17 cellular contexts compared by ENCODE assay signal in genomic region chr22:40401981-40402406, GRCh38. TPM values are rescaled to one million over a fixed set of nuclear protein-coding genes. Genes with fewer than 3 reads are reported as not detected.
A peak's percentile ranks its signal among the peaks of the same experiment; 100 is the strongest.
DNase-seq lines count a peak whose midpoint lies in the region; ATAC-seq and TF ChIP-seq lines count a peak whose summit lies in the region.
"Had no signal": no experiment of that assay in that cellular context is flagged by ENCODE, and none has a peak within 500 bp of the region (broad histone marks: within the 10 kb centered on the region; RNA-seq: fewer than 3 reads in every experiment).

No MANE protein-coding gene starts in this region.

- peak; percentile 49 for ATAC-seq in activated naive CD8-positive, alpha-beta T cell treated with anti-CD3 and anti-CD28 coated beads, Interleukin-2, amount 10 ng/mL, durations not matched to agents 7 days and 5 days (ENCODE audit: low read depth)
- peak; percentile 60 for ATAC-seq in stimulated activated memory B cell treated with anti-CD40 and anti-IgM and Interleukin-4, amounts not matched to agents 10 μg/mL and 1 μg/mL and 100 μg/mL, for 72 hours
- ATAC-seq: lower lobe of right lung had no signal

- H3K79me2 ChIP-seq in Loucy (ENCODE audit: insufficient read depth, low read length) (no peaks in the 10 kb centered on the region), neural progenitor cell (ENCODE audit: low read depth) (no peaks in the 10 kb centered on the region)

- POLR2A ChIA-PET in activated CD4-positive, alpha-beta T cell treated with anti-CD3 and anti-CD28 coated beads, Interleukin-2, amount 10 ng/mL, durations not matched to agents 7 days and 5 days (lab: Charles Lee) = no interaction called here
- POLR2A ChIA-PET in activated naive CD8-positive, alpha-beta T cell treated with anti-CD3 and anti-CD28 coated beads, Interleukin-2, amount 10 ng/mL, durations not matched to agents 7 days and 5 days (lab: Charles Lee) = interaction anchor here (1.0 to 2.1 kb wide), 3 partner anchors 16 to 882 kb away, joined by 4 to 9 read pairs (median 8); partner anchors contain the start of gene ATF4

- no peak overlapping the region for H3K9ac ChIP-seq in Loucy (ENCODE audit: low read depth, low read length, poor library complexity, severe bottlenecking)
- H3K9ac ChIP-seq in neural progenitor cell = no peak overlapping the region
- H3K9ac ChIP-seq: KMS-11 had no signal

- peak overlapping the region; percentile 42 for H3K4me3 ChIP-seq in Loucy (ENCODE audit: low read length, poor library complexity, severe bottlenecking)
- no peak overlapping the region for H3K4me3 ChIP-seq in neural progenitor cell
- no peak overlapping the region for H3K4me3 ChIP-seq in WERI-Rb-1 (ENCODE audit: low read depth, low read length)
- H3K4me3 ChIP-seq: lower lobe of right lung, right lobe of liver, uterus had no signal

- TF ChIP-seq CTCF in Loucy (conservative IDR thresholded peaks at IDR 0.05; ENCODE audit: low read length) = no peak
- TF ChIP-seq CTCF in neural progenitor cell (IDR thresholded peaks at IDR 0.05) = no peak
- no peak for TF ChIP-seq CTCF in WERI-Rb-1 (IDR thresholded peaks at IDR 0.05; ENCODE audit: low read depth, low read length)

- H4K20me1 ChIP-seq in Loucy (ENCODE audit: insufficient read depth, low read length, poor library complexity, severe bottlenecking) (peaks cover 15% of the 10 kb centered on the region), neural progenitor cell (ENCODE audit: low read depth) (no peaks in the 10 kb centered on the region)

- CTCF ChIA-PET in activated CD4-positive, alpha-beta T cell treated with anti-CD3 and anti-CD28 coated beads, Interleukin-2, amount 10 ng/mL, durations not matched to agents 7 days and 5 days (lab: Charles Lee) = interaction anchor here (0.6 kb wide), 1 partner anchor 50 kb away, joined by 3 read pairs; no protein-coding TSS in a partner anchor

- H3F3A ChIP-seq in Loucy (ENCODE audit: low read depth) (peaks cover 5% of the 10 kb centered on the region), neural progenitor cell (ENCODE audit: low read depth) (peaks cover 4% of the 10 kb centered on the region)

- H2AFZ ChIP-seq in Loucy (ENCODE audit: low read length) = no peak overlapping the region
- H2AFZ ChIP-seq in neural progenitor cell (replicated peaks) = no peak overlapping the region

- no peaks in the 10 kb centered on the region for H3K27me3 Mint-ChIP-seq in activated CD4-positive, alpha-beta T cell treated with anti-CD3 and anti-CD28 coated beads, Interleukin-2, amount 10 ng/mL, durations not matched to agents 7 days and 5 days
- no peaks in the 10 kb centered on the region for H3K27me3 Mint-ChIP-seq in activated naive CD8-positive, alpha-beta T cell treated with anti-CD3 and anti-CD28 coated beads, Interleukin-2, amount 10 ng/mL, durations not matched to agents 7 days and 5 days
- H3K27me3 Mint-ChIP-seq in stimulated activated memory B cell treated with anti-CD40 and anti-IgM and Interleukin-4, amounts not matched to agents 10 μg/mL and 1 μg/mL and 100 μg/mL, for 72 hours = no peaks in the 10 kb centered on the region
- H3K27me3 Mint-ChIP-seq in neural progenitor cell (ENCODE audit: insufficient read depth, low read depth) = peaks cover 2% of the 10 kb centered on the region

- no peak for DNase-seq in activated CD4-positive, alpha-beta T cell treated with anti-CD3 and anti-CD28 coated beads, Interleukin-2, amount 10 ng/mL, durations not matched to agents 7 days and 5 days
- no peak for DNase-seq in activated CD4-positive, alpha-beta T cell treated with anti-CD3 and anti-CD28 coated beads for 4 hours
- no peak for DNase-seq in activated naive CD8-positive, alpha-beta T cell treated with anti-CD3 and anti-CD28 coated beads, Interleukin-2, amount 10 ng/mL, durations not matched to agents 7 days and 5 days
- DNase-seq in epidermal melanocyte (ENCODE audit: insufficient read length, low spot score) = no peak
- DNase-seq in neural progenitor cell (ENCODE audit: low spot score) = no peak
- DNase-seq in WERI-Rb-1 = no peak
- DNase-seq: activated gamma-delta T cell, foreskin melanocyte, GOT3, NCI-H146, uterus had no signal

- H3K27ac Mint-ChIP-seq in activated CD4-positive, alpha-beta T cell treated with anti-CD3 and anti-CD28 coated beads, Interleukin-2, amount 10 ng/mL, durations not matched to agents 7 days and 5 days = peak overlapping the region; percentile 90
- H3K27ac Mint-ChIP-seq in activated naive CD8-positive, alpha-beta T cell treated with anti-CD3 and anti-CD28 coated beads, Interleukin-2, amount 10 ng/mL, durations not matched to agents 7 days and 5 days = peak overlapping the region; percentile 94
- peak overlapping the region; percentile 53 for H3K27ac Mint-ChIP-seq in stimulated activated memory B cell treated with anti-CD40 and anti-IgM and Interleukin-4, amounts not matched to agents 10 μg/mL and 1 μg/mL and 100 μg/mL, for 72 hours
- H3K27ac Mint-ChIP-seq in neural progenitor cell = no peak overlapping the region

- no peaks in the 10 kb centered on the region for H3K9me3 Mint-ChIP-seq in activated CD4-positive, alpha-beta T cell treated with anti-CD3 and anti-CD28 coated beads, Interleukin-2, amount 10 ng/mL, durations not matched to agents 7 days and 5 days
- H3K9me3 Mint-ChIP-seq in activated naive CD8-positive, alpha-beta T cell treated with anti-CD3 and anti-CD28 coated beads, Interleukin-2, amount 10 ng/mL, durations not matched to agents 7 days and 5 days = no peaks in the 10 kb centered on the region
- no peaks in the 10 kb centered on the region for H3K9me3 Mint-ChIP-seq in stimulated activated memory B cell treated with anti-CD40 and anti-IgM and Interleukin-4, amounts not matched to agents 10 μg/mL and 1 μg/mL and 100 μg/mL, for 72 hours
- no peaks in the 10 kb centered on the region for H3K9me3 Mint-ChIP-seq in neural progenitor cell
- H3K9me3 Mint-ChIP-seq: neural crest cell had no signal

- H3K4me1 Mint-ChIP-seq in activated CD4-positive, alpha-beta T cell treated with anti-CD3 and anti-CD28 coated beads, Interleukin-2, amount 10 ng/mL, durations not matched to agents 7 days and 5 days = peaks cover 59% of the 10 kb centered on the region
- peaks cover 53% of the 10 kb centered on the region for H3K4me1 Mint-ChIP-seq in activated naive CD8-positive, alpha-beta T cell treated with anti-CD3 and anti-CD28 coated beads, Interleukin-2, amount 10 ng/mL, durations not matched to agents 7 days and 5 days
- H3K4me1 Mint-ChIP-seq in stimulated activated memory B cell treated with anti-CD40 and anti-IgM and Interleukin-4, amounts not matched to agents 10 μg/mL and 1 μg/mL and 100 μg/mL, for 72 hours = peaks cover 65% of the 10 kb centered on the region
- H3K4me1 Mint-ChIP-seq in neural progenitor cell = peaks cover 5% of the 10 kb centered on the region

- peaks cover 42% of the 10 kb centered on the region for H3K36me3 Mint-ChIP-seq in activated CD4-positive, alpha-beta T cell treated with anti-CD3 and anti-CD28 coated beads, Interleukin-2, amount 10 ng/mL, durations not matched to agents 7 days and 5 days (ENCODE audit: low read depth)
- H3K36me3 Mint-ChIP-seq in activated naive CD8-positive, alpha-beta T cell treated with anti-CD3 and anti-CD28 coated beads, Interleukin-2, amount 10 ng/mL, durations not matched to agents 7 days and 5 days = peaks cover 23% of the 10 kb centered on the region
- H3K36me3 Mint-ChIP-seq in stimulated activated memory B cell treated with anti-CD40 and anti-IgM and Interleukin-4, amounts not matched to agents 10 μg/mL and 1 μg/mL and 100 μg/mL, for 72 hours = peaks cover 41% of the 10 kb centered on the region
- peaks cover 26% of the 10 kb centered on the region for H3K36me3 Mint-ChIP-seq in neural progenitor cell

- H3K4me3 Mint-ChIP-seq in activated CD4-positive, alpha-beta T cell treated with anti-CD3 and anti-CD28 coated beads, Interleukin-2, amount 10 ng/mL, durations not matched to agents 7 days and 5 days = peak overlapping the region; percentile 50
- H3K4me3 Mint-ChIP-seq in activated naive CD8-positive, alpha-beta T cell treated with anti-CD3 and anti-CD28 coated beads, Interleukin-2, amount 10 ng/mL, durations not matched to agents 7 days and 5 days = peak overlapping the region; percentile 76
- no peak overlapping the region for H3K4me3 Mint-ChIP-seq in stimulated activated memory B cell treated with anti-CD40 and anti-IgM and Interleukin-4, amounts not matched to agents 10 μg/mL and 1 μg/mL and 100 μg/mL, for 72 hours
- H3K4me3 Mint-ChIP-seq in neural progenitor cell = no peak overlapping the region
- H3K4me3 Mint-ChIP-seq: neural crest cell had no signal

- H3K36me3 ChIP-seq in Loucy (ENCODE audit: insufficient read depth, low read length) (peaks cover 27% of the 10 kb centered on the region; the same call in 1 of the 2 replicates), neural progenitor cell (no peaks in the 10 kb centered on the region), WERI-Rb-1 (peaks cover 56% of the 10 kb centered on the region)
- H3K36me3 ChIP-seq: uterus had no signal

- H3K4me2 ChIP-seq in Loucy (ENCODE audit: low read depth, low read length, poor library complexity, severe bottlenecking) (peak overlapping the region; percentile 73), neural progenitor cell (no peak overlapping the region)
- H3K4me2 ChIP-seq: KMS-11 had no signal

- H3K27ac ChIP-seq in neural progenitor cell (no peak overlapping the region), WERI-Rb-1 (no peak overlapping the region)
- H3K27ac ChIP-seq: KMS-11, lower lobe of right lung, right lobe of liver, uterus had no signal

- H3K27me3 ChIP-seq in Loucy (ENCODE audit: insufficient read depth, low read length, poor library complexity, severe bottlenecking) (no peaks in the 10 kb centered on the region), neural progenitor cell (no peaks in the 10 kb centered on the region), WERI-Rb-1 (ENCODE audit: insufficient read depth, low read depth, severe bottlenecking) (no peaks in the 10 kb centered on the region)
- H3K27me3 ChIP-seq: right lobe of liver, uterus had no signal

- H3K9me3 ChIP-seq in Loucy (ENCODE audit: insufficient read depth, low read depth, low read length) (no peaks in the 10 kb centered on the region), neural progenitor cell (ENCODE audit: low read depth) (no peaks in the 10 kb centered on the region), WERI-Rb-1 (ENCODE audit: severe bottlenecking) (no peaks in the 10 kb centered on the region)
- H3K9me3 ChIP-seq: lower lobe of right lung, right lobe of liver, uterus had no signal

- H3K9me2 ChIP-seq in Loucy (replicated peaks; ENCODE audit: low read depth, low read length) = no peaks in the 10 kb centered on the region

- H3K4me1 ChIP-seq in Loucy (ENCODE audit: insufficient read depth, low read length, poor library complexity, severe bottlenecking) (peaks cover 41% of the 10 kb centered on the region), neural progenitor cell (peaks cover 4% of the 10 kb centered on the region)
- H3K4me1 ChIP-seq: right lobe of liver, uterus had no signal

RNA-seq across cellular contexts. Expression of gene SGSM3, which starts 31.6 kb away (rescaled TPM):
- 10 to 100 TPM; 79.6 to 92.4 TPM for total RNA-seq in activated CD4-positive, alpha-beta T cell treated with anti-CD3 and anti-CD28 coated beads, Interleukin-2, amount 10 ng/mL, durations not matched to agents 7 days and 5 days
- 100 to 1,000 TPM; 101 to 115 TPM for total RNA-seq in activated naive CD8-positive, alpha-beta T cell treated with anti-CD3 and anti-CD28 coated beads, Interleukin-2, amount 10 ng/mL, durations not matched to agents 7 days and 5 days
- total RNA-seq in neural progenitor cell (ENCODE audit: low replicate concordance) = 55.2 and 127 TPM in 2 replicates

RNA-seq across cellular contexts. Expression of gene ADSL, which starts 55.7 kb away (rescaled TPM):
- total RNA-seq in activated CD4-positive, alpha-beta T cell treated with anti-CD3 and anti-CD28 coated beads, Interleukin-2, amount 10 ng/mL, durations not matched to agents 7 days and 5 days = 100 to 1,000 TPM; 124 to 130 TPM
- 10 to 100 TPM; 83.6 to 93.9 TPM for total RNA-seq in activated naive CD8-positive, alpha-beta T cell treated with anti-CD3 and anti-CD28 coated beads, Interleukin-2, amount 10 ng/mL, durations not matched to agents 7 days and 5 days
- 135 and 181 TPM in 2 replicates for total RNA-seq in neural progenitor cell (ENCODE audit: low replicate concordance)

Comparison
In these comparisons a context has a peak if more than half of its experiments do, and no peak if none do; other contexts are left out.
1. H3K4me3 Mint-ChIP-seq: peak in activated CD4-positive, alpha-beta T cell treated with anti-CD3 and anti-CD28 coated beads, Interleukin-2, amount 10 ng/mL, durations not matched to agents 7 days and 5 days (single experiment) and activated naive CD8-positive, alpha-beta T cell treated with anti-CD3 and anti-CD28 coated beads, Interleukin-2, amount 10 ng/mL, durations not matched to agents 7 days and 5 days (single experiment); none in stimulated activated memory B cell treated with anti-CD40 and anti-IgM and Interleukin-4, amounts not matched to agents 10 μg/mL and 1 μg/mL and 100 μg/mL, for 72 hours (single experiment) and neural progenitor cell (single experiment).